Comparison of ENCODE assay signal across 25 cellular contexts in genomic region chr1:225396357-225396756, GRCh38.
"Had no signal": no experiment of that assay in that cellular context is flagged by ENCODE, and none has a peak within 500 bp of the region (broad histone marks: within the 10 kb centered on the region; RNA-seq: fewer than 3 reads in every experiment).

No MANE protein-coding gene starts in this region.

- H3K9me3 Mint-ChIP-seq: activated B cell treated with CpG ODN at 0.5 μM for 24 hours; activated CD4-positive, alpha-beta T cell treated with anti-CD3 and anti-CD28 coated beads, Interleukin-2, amount 10 ng/mL, durations not matched to agents 24 days and 14 days; activated naive CD4-positive, alpha-beta T cell treated with anti-CD3 and anti-CD28 coated beads, Interleukin-2, amount 50 U/mL, for 24 hours; effector memory CD8-positive, alpha-beta T cell; immature natural killer cell; T-helper 1 cell treated with Interleukin-12 subunit alpha and Interleukin-12 subunit beta and Interleukin-4 antibody, amounts not matched to agents 30 μg/mL and 1 μg/mL, for 36 hours had no signal

- H3K4me3 ChIP-seq: colonic mucosa, dorsolateral prefrontal cortex, lower lobe of right lung, mucosa of descending colon, ovary, prostate gland, testis, uterus had no signal

- H3K27ac ChIP-seq: colonic mucosa, dorsolateral prefrontal cortex, lower lobe of right lung, ovary, prostate gland, testis, uterus had no signal

- H3K27ac Mint-ChIP-seq: activated CD4-positive, alpha-beta T cell treated with anti-CD3 and anti-CD28 coated beads, Interleukin-2, amount 10 ng/mL, durations not matched to agents 24 days and 14 days; activated naive CD4-positive, alpha-beta T cell treated with anti-CD3 and anti-CD28 coated beads, Interleukin-2, amount 50 U/mL, for 24 hours; effector memory CD8-positive, alpha-beta T cell; T-helper 1 cell treated with Interleukin-12 subunit alpha and Interleukin-12 subunit beta and Interleukin-4 antibody, amounts not matched to agents 30 μg/mL and 1 μg/mL, for 36 hours had no signal

- H3K4me3 Mint-ChIP-seq: activated B cell treated with CpG ODN at 0.5 μM for 24 hours; activated CD4-positive, alpha-beta T cell treated with anti-CD3 and anti-CD28 coated beads, Interleukin-2, amount 10 ng/mL, durations not matched to agents 24 days and 14 days; activated naive CD4-positive, alpha-beta T cell treated with anti-CD3 and anti-CD28 coated beads, Interleukin-2, amount 50 U/mL, for 24 hours; effector memory CD8-positive, alpha-beta T cell; immature natural killer cell; T-helper 1 cell treated with Interleukin-12 subunit alpha and Interleukin-12 subunit beta and Interleukin-4 antibody, amounts not matched to agents 30 μg/mL and 1 μg/mL, for 36 hours had no signal

- ATAC-seq: effector memory CD8-positive, alpha-beta T cell; esophagus mucosa; left lobe of liver; lower lobe of right lung; mucosa of descending colon had no signal

- H3K4me1 Mint-ChIP-seq: activated B cell treated with CpG ODN at 0.5 μM for 24 hours had no signal

- FAIRE-seq: bronchial epithelial cell, endothelial cell of umbilical vein had no signal

- H3K9me3 ChIP-seq: colonic mucosa, lower lobe of right lung, mucosa of descending colon, ovary, prostate gland, testis, uterus had no signal

- H3K36me3 ChIP-seq: colonic mucosa, ovary, prostate gland, uterus had no signal

- H3K4me1 ChIP-seq: colonic mucosa, lower lobe of right lung, prostate gland, testis, uterus had no signal

- H3K27me3 ChIP-seq: colonic mucosa, dorsolateral prefrontal cortex, ovary, testis, uterus had no signal

- DNase-seq: activated B cell treated with CpG ODN at 0.5 μM for 24 hours; activated CD4-positive, alpha-beta T cell treated with anti-CD3 and anti-CD28 coated beads, Interleukin-2, amount 10 ng/mL, durations not matched to agents 24 days and 14 days; activated CD8-positive, alpha-beta memory T cell treated with anti-CD3 and anti-CD28 coated beads for 24 hours; activated CD8-positive, alpha-beta memory T cell treated with anti-CD3 and anti-CD28 coated beads, Interleukin-2, amount 50 U/mL, for 4 hours; activated gamma-delta T cell; amygdala; colonic mucosa; dorsolateral prefrontal cortex; effector memory CD8-positive, alpha-beta T cell; foreskin melanocyte; immature natural killer cell; lower lobe of right lung; mesendoderm; mucosa of descending colon; ovary; testis; trophoblast cell; uterus had no signal

- H3K27me3 Mint-ChIP-seq: activated B cell treated with CpG ODN at 0.5 μM for 24 hours; activated CD4-positive, alpha-beta T cell treated with anti-CD3 and anti-CD28 coated beads, Interleukin-2, amount 10 ng/mL, durations not matched to agents 24 days and 14 days; activated naive CD4-positive, alpha-beta T cell treated with anti-CD3 and anti-CD28 coated beads, Interleukin-2, amount 50 U/mL, for 24 hours; effector memory CD8-positive, alpha-beta T cell had no signal
